In genomic region chr16:23131841-23132576, GRCh38 we compare ENCODE assay signal across 11 cellular contexts. TPM values are rescaled to one million over a fixed set of nuclear protein-coding genes. Genes with fewer than 3 reads are reported as not detected.
DNase-seq lines count a peak whose midpoint lies in the region; ATAC-seq and TF ChIP-seq lines count a peak whose summit lies in the region.
"Had no signal": no experiment of that assay in that cellular context is flagged by ENCODE, and none has a peak within 500 bp of the region (broad histone marks: within the 10 kb centered on the region; RNA-seq: fewer than 3 reads in every experiment).

No MANE protein-coding gene starts in this region.

- H3K4me1 ChIP-seq in gastrocnemius medialis = peaks cover 34 to 47% of the 10 kb centered on the region in 2 donors
- H3K4me1 ChIP-seq: Caco-2 had no signal

- no peaks in the 10 kb centered on the region for H3K27me3 ChIP-seq in gastrocnemius medialis
- H3K27me3 ChIP-seq in WERI-Rb-1 (ENCODE audit: insufficient read depth, low read depth, severe bottlenecking) = no peaks in the 10 kb centered on the region

- H3K27ac ChIP-seq in caudate nucleus (ENCODE audit: low read depth, low read length) (peak overlapping the region; percentile 69), gastrocnemius medialis (peak overlapping the region; percentile 63 to 78 (median 76)), WERI-Rb-1 (no peak overlapping the region)

- peak; percentile 8 to 38 for ATAC-seq in gastrocnemius medialis
- ATAC-seq in GM19463 (IDR thresholded peaks at IDR 0.05; ENCODE audit: unreplicated experiment) = no peak
- ATAC-seq: natural killer cell had no signal

- TF ChIP-seq CTCF in gastrocnemius medialis (IDR thresholded peaks at IDR 0.05 in 4 of 5, conservative IDR thresholded peaks at IDR 0.05 in 1 of 5) = no peak
- no peak for TF ChIP-seq CTCF in WERI-Rb-1 (IDR thresholded peaks at IDR 0.05; ENCODE audit: low read depth, low read length)

- no peaks in the 10 kb centered on the region for H3K9me3 ChIP-seq in gastrocnemius medialis
- H3K9me3 ChIP-seq in WERI-Rb-1 (ENCODE audit: severe bottlenecking) = no peaks in the 10 kb centered on the region
- H3K9me3 ChIP-seq: Caco-2 had no signal

- H3K4me3 ChIP-seq in gastrocnemius medialis (peak overlapping the region in 2 of 4 donors; percentile 25 to 46), WERI-Rb-1 (ENCODE audit: low read depth, low read length) (no peak overlapping the region)

- DNase-seq in HCEC 1CT (peak; percentile 47), caudate nucleus (lab: John Stamatoyannopoulos, UW) (peak in 15 of 61 donors; percentile 7 to 58 (median 16)), iris pigment epithelial cell (ENCODE audit: low read depth) (peak; percentile 28), gastrocnemius medialis (no peak), WERI-Rb-1 (no peak), NCI-H524 (lab: John Stamatoyannopoulos, UW) (no peak), NCI-H1417 treated with DMSO at 0.1 percent for 48 hours (lab: John Stamatoyannopoulos, UW) (no peak)
- DNase-seq: Caco-2, endodermal cell, natural killer cell had no signal

- TF ChIP-seq POLR2A in gastrocnemius medialis (IDR thresholded peaks at IDR 0.05) = peak; percentile 7 to 32

- intact Hi-C loops in gastrocnemius medialis (cut with DNase I; ENCODE audit: low total_unique reads) = loop anchor here (2.0 kb wide), 1 partner anchor 17 kb away; the partner anchor contains the start of gene USP31

- H3K36me3 ChIP-seq in gastrocnemius medialis (no peaks in the 10 kb centered on the region), WERI-Rb-1 (no peaks in the 10 kb centered on the region)

- in situ Hi-C loops in gastrocnemius medialis (cut with MboI; ENCODE audit: low sequenced_read_pairs in 4 of 4) = no loop called here

RNA-seq across cellular contexts. Expression of gene USP31, which starts 17.2 kb away (rescaled TPM):
- 10 to 100 TPM; 13.2 to 23.3 (median 18.7) TPM for total RNA-seq in gastrocnemius medialis

RNA-seq across cellular contexts. Expression of gene SCNN1G, which starts 50.5 kb away (rescaled TPM):
- under 1 TPM in 1 of 4 donors, not detected in 3; 0.58 TPM for total RNA-seq in gastrocnemius medialis
- total RNA-seq: Caco-2, natural killer cell had no signal

Comparison
In these comparisons a context has a peak if more than half of its experiments do, and no peak if none do; other contexts are left out.
1. DNase-seq: peak in HCEC 1CT (single experiment) and iris pigment epithelial cell (single experiment); none in gastrocnemius medialis (0 of 2), WERI-Rb-1 (single experiment), NCI-H524 (0 of 2) and NCI-H1417 treated with DMSO at 0.1 percent for 48 hours (single experiment).